In the genomic region with DNA sequence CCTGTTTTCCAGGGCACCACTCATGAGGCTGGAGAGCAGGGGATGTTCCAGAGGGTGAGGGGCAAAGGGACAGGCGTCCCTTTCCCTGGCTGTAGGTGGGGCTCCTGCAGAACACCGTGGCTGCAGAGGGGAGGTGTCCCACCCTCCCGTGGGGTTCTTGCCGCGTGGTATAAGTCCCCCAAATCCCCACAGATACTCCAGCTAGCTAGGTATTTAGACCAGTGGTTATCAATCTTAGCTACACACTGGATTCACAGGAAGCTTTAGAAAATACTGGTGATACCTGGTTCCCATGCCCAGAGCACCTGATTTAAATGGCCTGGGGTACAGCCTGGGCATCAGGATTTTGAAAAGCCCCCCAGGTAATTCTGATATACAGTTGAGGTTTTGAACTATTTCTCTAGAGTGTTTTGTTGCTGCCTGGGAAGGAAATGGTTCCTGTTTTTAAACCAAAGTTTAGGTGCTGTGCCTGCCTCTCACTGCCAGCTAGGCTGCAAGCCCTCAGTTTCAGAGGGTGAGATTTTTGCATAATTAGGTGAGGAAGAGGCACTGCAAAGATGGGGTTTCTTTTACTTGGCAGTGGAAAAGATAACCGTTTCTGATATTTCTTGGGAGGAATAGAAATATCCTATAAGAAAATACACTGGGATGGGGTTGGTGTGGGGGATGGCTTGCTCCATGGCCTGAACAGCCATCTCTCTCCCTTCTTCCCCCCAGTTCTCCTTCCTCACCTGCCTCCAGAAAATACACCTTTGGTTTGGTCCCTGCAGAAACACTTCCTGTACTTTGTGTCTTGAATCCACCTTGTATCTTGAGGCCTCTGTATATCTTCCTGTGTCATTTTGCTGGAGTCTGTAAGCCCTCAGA, we compare ENCODE assay signal across 8 cellular contexts. TPM values are rescaled to one million over a fixed set of nuclear protein-coding genes. Genes with fewer than 3 reads are reported as not detected.
DNase-seq lines count a peak whose midpoint lies in the region; ATAC-seq, FAIRE-seq and TF ChIP-seq lines count a peak whose summit lies in the region.

No MANE protein-coding gene starts in this region.

- no peak for TF ChIP-seq EP300 in GM12878 (IDR thresholded peaks at IDR 0.05; ENCODE audit: borderline replicate concordance in 1 of 2, control insufficient read depth in 1 of 2, low read depth in 2 of 2, low read length in 2 of 2)

- peak overlapping the region; percentile 95 for H3K4me3 Mint-ChIP-seq in CD8-positive, alpha-beta T cell
- peak overlapping the region; percentile 84 for H3K4me3 Mint-ChIP-seq in neural crest cell

- H3K36me3 Mint-ChIP-seq in CD8-positive, alpha-beta T cell, result peaks cover 62% of the 10 kb centered on the region
- H3K36me3 Mint-ChIP-seq in neural crest cell (ENCODE audit: low read depth), result no peaks in the 10 kb centered on the region

- H3K27ac ChIP-seq in CD8-positive, alpha-beta T cell (ENCODE audit: low read depth, low read length), result peak overlapping the region; percentile 81
- peak overlapping the region; percentile 98 for H3K27ac ChIP-seq in GM12878 (ENCODE audit: control insufficient read depth, insufficient read depth)

- no peak for TF ChIP-seq POLR2A in GM12878 (IDR thresholded peaks at IDR 0.05; ENCODE audit: low read depth, low read length)

- intact Hi-C loops in CD8-positive, alpha-beta T cell (cut with DNase I, micrococcal nuclease), result loop anchor here (1.0 to 5.0 kb wide), 4 partner anchors 20 to 363 kb away; partner anchors contain the start of genes FCMR (in 1 of the 2) and RASSF5 (in 1 of the 2)
- intact Hi-C loops in GM12878 (cut with micrococcal nuclease; ENCODE audit: unreplicated experiment), result loop anchor here (5.0 kb wide), 2 partner anchors 87 to 123 kb away; partner anchors contain the start of genes IKBKE and MAPKAPK2

- 1% methylated on average over 6 of the region's 6 CpGs for WGBS in GM12878 (ENCODE audit: insufficient coverage, insufficient replicate concordance, low lambda C conversion rate, missing lambda C conversion rate)

- H3K79me2 ChIP-seq in Loucy (ENCODE audit: insufficient read depth, low read length), result peaks cover 63% of the 10 kb centered on the region
- H3K79me2 ChIP-seq in GM12878 (ENCODE audit: control insufficient read depth, insufficient read depth, low read length), result peaks cover 81% of the 10 kb centered on the region

- H3K4me1 ChIP-seq in CD8-positive, alpha-beta T cell (ENCODE audit: insufficient read depth, low read length), result peaks cover 71% of the 10 kb centered on the region
- peaks cover 74% of the 10 kb centered on the region for H3K4me1 ChIP-seq in Loucy (ENCODE audit: insufficient read depth, low read length, poor library complexity, severe bottlenecking)
- peaks cover 58% of the 10 kb centered on the region for H3K4me1 ChIP-seq in GM12878 (ENCODE audit: control insufficient read depth, insufficient read depth, low read length)

- CTCF ChIA-PET in CD8-positive, alpha-beta T cell (lab: Charles Lee), result interaction anchor here (0.9 to 26.7 kb wide), 3 partner anchors 13 to 82 kb away, joined by 3 to 709 read pairs (median 35); no protein-coding TSS in a partner anchor
- CTCF ChIA-PET in GM12878 (lab: Yijun Ruan, JAX), result interaction anchor here (0.7 to 18.4 kb wide), 11 partner anchors 10 to 105 kb away, joined by 3 to 330 read pairs (median 4); no protein-coding TSS in a partner anchor

- no peaks in the 10 kb centered on the region for H3K9me3 Mint-ChIP-seq in CD8-positive, alpha-beta T cell
- no peaks in the 10 kb centered on the region for H3K9me3 Mint-ChIP-seq in neural crest cell

- no peaks in the 10 kb centered on the region for H3K9me2 ChIP-seq in Loucy (replicated peaks; ENCODE audit: low read depth, low read length)

- no peaks in the 10 kb centered on the region for H3K27me3 ChIP-seq in CD8-positive, alpha-beta T cell (ENCODE audit: insufficient read depth, low read length)
- H3K27me3 ChIP-seq in Loucy (ENCODE audit: insufficient read depth, low read length, poor library complexity, severe bottlenecking) (peaks cover 5% of the 10 kb centered on the region), GM12878 (replicated peaks in 1 of 2; ENCODE audit: control insufficient read depth in 2 of 2, insufficient read depth in 2 of 2, low read length in 1 of 2) (no peaks in the 10 kb centered on the region)

- no peaks in the 10 kb centered on the region for H3K27me3 Mint-ChIP-seq in CD8-positive, alpha-beta T cell (ENCODE audit: low read depth)
- peaks cover 25% of the 10 kb centered on the region for H3K27me3 Mint-ChIP-seq in neural crest cell (ENCODE audit: low read depth)

- no TSS peak for BruUV-seq in GM12878 (replicated peaks; lab: Mats Ljungman, UMichigan)

- H2AFZ ChIP-seq in Loucy (ENCODE audit: low read length), result no peak overlapping the region
- no peak overlapping the region for H2AFZ ChIP-seq in GM12878 (ENCODE audit: control insufficient read depth, low read depth, low read length)

- H3K36me3 ChIP-seq in CD8-positive, alpha-beta T cell (ENCODE audit: insufficient read depth, low read length), result peaks cover 21% of the 10 kb centered on the region
- H3K36me3 ChIP-seq in Loucy (ENCODE audit: insufficient read depth, low read length), result no peaks in the 10 kb centered on the region; the same call in 1 of the 2 replicates
- peaks cover 0 to 22% of the 10 kb centered on the region in 2 experiments; a peak in 2 of 4 replicates for H3K36me3 ChIP-seq in GM12878 (ENCODE audit: control insufficient read depth in 2 of 2, insufficient read depth in 2 of 2, low read length in 1 of 2)

- H3K4me2 ChIP-seq in Loucy (ENCODE audit: low read depth, low read length, poor library complexity, severe bottlenecking) (peak overlapping the region; percentile 92), GM12878 (ENCODE audit: control insufficient read depth, insufficient read depth) (peak overlapping the region; percentile 86)

- in situ Hi-C loops in GM12878 (cut with MboI), result no loop called here

- TF ChIP-seq RAD21 in GM12878 (IDR thresholded peaks at IDR 0.05; ENCODE audit: insufficient read depth, low read depth, low read length), result no peak

- TF ChIP-seq CTCF in CD8-positive, alpha-beta T cell (IDR thresholded peaks at IDR 0.05), result no peak
- TF ChIP-seq CTCF in Loucy (conservative IDR thresholded peaks at IDR 0.05; ENCODE audit: low read length) (no peak), GM12878 (IDR thresholded peaks at IDR 0.05 in 2 of 3, conservative IDR thresholded peaks at IDR 0.05 in 1 of 3; ENCODE audit: control insufficient read depth in 2 of 3, extremely low read depth in 1 of 3, insufficient read depth in 1 of 3, low read depth in 3 of 3, low read length in 3 of 3) (no peak), neural crest cell (conservative IDR thresholded peaks at IDR 0.05) (no peak), foreskin fibroblast (IDR thresholded peaks at IDR 0.05; ENCODE audit: low read depth, low read length) (no peak)

- DNase-seq in CD8-positive, alpha-beta T cell, result peak in 1 of 7 experiments; percentile 62
- DNase-seq in GM12878 (ENCODE audit: low read depth, low spot score) (no peak), neural crest cell (ENCODE audit: low read depth, low spot score) (no peak), foreskin fibroblast (no peak), DMS 273 (lab: John Stamatoyannopoulos, UW; ENCODE audit: unreplicated experiment) (no peak), NCI-H1436 (lab: John Stamatoyannopoulos, UW) (no peak)

- H3K9ac ChIP-seq in Loucy (ENCODE audit: low read depth, low read length, poor library complexity, severe bottlenecking) (peak overlapping the region; percentile 99), GM12878 (ENCODE audit: control insufficient read depth, insufficient read depth, low read length) (peak overlapping the region; percentile 98)

- peaks cover 80% of the 10 kb centered on the region for H3K4me1 Mint-ChIP-seq in CD8-positive, alpha-beta T cell (ENCODE audit: low read depth)
- peaks cover 46% of the 10 kb centered on the region for H3K4me1 Mint-ChIP-seq in neural crest cell

- peak overlapping the region; percentile 94 for H3K4me3 ChIP-seq in CD8-positive, alpha-beta T cell (ENCODE audit: low read depth, low read length)
- H3K4me3 ChIP-seq in Loucy (ENCODE audit: low read length, poor library complexity, severe bottlenecking), result peak overlapping the region; percentile 98
- H3K4me3 ChIP-seq in GM12878, result peak overlapping the region; percentile 95
- H3K4me3 ChIP-seq in foreskin fibroblast (ENCODE audit: low read depth in 1 of 2, low read length in 2 of 2), result no peak overlapping the region

- H3K27ac Mint-ChIP-seq in CD8-positive, alpha-beta T cell, result peak overlapping the region; percentile 95
- H3K27ac Mint-ChIP-seq in neural crest cell (ENCODE audit: unreplicated experiment), result no peak overlapping the region

- RAD21 ChIA-PET in GM12878 (lab: Charles Lee; ENCODE audit: unreplicated experiment), result interaction anchor here (0.6 to 9.0 kb wide), 9 partner anchors 14 to 88 kb away, joined by 3 to 95 read pairs (median 5); partner anchors contain the start of genes DYRK3, IKBKE and RASSF5

- no peak for FAIRE-seq in GM12878 (lab: Jason Lieb, UNC)

- no peak for ATAC-seq in CD8-positive, alpha-beta T cell
- ATAC-seq in GM12878 (no peak), HG02588 (IDR thresholded peaks at IDR 0.05; ENCODE audit: unreplicated experiment) (no peak)

- SMC1A ChIA-PET in GM12878 (lab: Charles Lee; ENCODE audit: uncharacterized antibody, unreplicated experiment), result interaction anchor here (0.7 to 21.1 kb wide), 9 partner anchors 8 to 91 kb away, joined by 3 to 476 read pairs (median 4); no protein-coding TSS in a partner anchor

- POLR2A ChIA-PET in CD8-positive, alpha-beta T cell (lab: Charles Lee), result interaction anchor here (0.5 to 17.2 kb wide), 8 partner anchors 9 to 358 kb away, joined by 3 to 320 read pairs (median 4); partner anchors contain the start of gene RASSF5
- POLR2A ChIA-PET in GM12878 (lab: Charles Lee), result interaction anchor here (1.1 to 9.0 kb wide), 6 partner anchors 10 to 56 kb away, joined by 3 to 117 read pairs (median 8); no protein-coding TSS in a partner anchor

- H3F3A ChIP-seq in Loucy (ENCODE audit: low read depth), result peaks cover 4% of the 10 kb centered on the region; the same call in 1 of the 2 replicates

- H3K9me3 ChIP-seq in CD8-positive, alpha-beta T cell (ENCODE audit: low read length), result no peaks in the 10 kb centered on the region
- H3K9me3 ChIP-seq in Loucy (ENCODE audit: insufficient read depth, low read depth, low read length), result no peaks in the 10 kb centered on the region
- no peaks in the 10 kb centered on the region for H3K9me3 ChIP-seq in GM12878 (replicated peaks; ENCODE audit: control insufficient read depth, insufficient read depth, low read length)

- H4K20me1 ChIP-seq in Loucy (ENCODE audit: insufficient read depth, low read length, poor library complexity, severe bottlenecking) (peaks cover 11% of the 10 kb centered on the region), GM12878 (ENCODE audit: control insufficient read depth, insufficient read depth) (0 out of 2 replicates have a peak, but pooled peaks cover 5% of the 10 kb centered on the region)

RNA-seq across cellular contexts. Expression of gene RASSF5, which starts 51.7 kb away (rescaled TPM):
- 100 to 1,000 TPM; 209 to 213 TPM for total RNA-seq in CD8-positive, alpha-beta T cell
- 56.7 and 60.6 TPM in 2 replicates for total RNA-seq in GM12878 (2013; cell fraction: nucleolus; rRNA removed)
- 64.1 and 68.2 TPM in 2 replicates for total RNA-seq in GM12878 (2014; rRNA removed)
- total RNA-seq in GM12878 (2014; rRNA removed; fragmentation: Illumina TruSeq; extraction: Trizol), result 48.5 and 49.2 TPM in 2 replicates
- total RNA-seq in GM12878 (2021), result 82.5 and 85.6 TPM in 2 replicates
- polyA plus RNA-seq in GM12878 (2011; ENCODE audit: low read depth), result 30.6 TPM
- 61.4 and 77.1 TPM in 2 replicates for polyA plus RNA-seq in GM12878 (2011; rRNA removed)
- 82.5 and 102 TPM in 2 replicates for polyA plus RNA-seq in GM12878 (2011; cell fraction: cytosol; rRNA removed)
- 114 and 118 TPM in 2 replicates for polyA plus RNA-seq in GM12878 (2011; cell fraction: nucleus; rRNA removed)
- polyA plus RNA-seq in GM12878 (2012), result 45.3 and 54.0 TPM in 2 replicates
- 79.7 and 89.6 TPM in 2 replicates for polyA plus RNA-seq in GM12878 (2014; fragmentation: Illumina TruSeq; extraction: Trizol)
- polyA plus RNA-seq in GM12878 (2014; fragmentation: Nextera tagmentation; extraction: Ambion mirVana), result 10 to 100 TPM; 14.0 to 25.4 TPM
- 71.3 and 74.2 TPM in 2 replicates for polyA plus RNA-seq in GM12878 (2014; rRNA removed)
- polyA plus RNA-seq in GM12878 (2016; fragmentation: Nextera tagmentation; extraction: Ambion mirVana), result 10 to 100 TPM; 63.2 to 69.5 TPM
- polyA minus RNA-seq in GM12878 (2011; rRNA and poly(A)+ RNA removed), result 118 and 125 TPM in 2 replicates
- 40.6 and 42.9 TPM in 2 replicates for polyA minus RNA-seq in GM12878 (2011; cell fraction: cytosol; rRNA and poly(A)+ RNA removed)
- polyA minus RNA-seq in GM12878 (2011; cell fraction: nucleus; rRNA and poly(A)+ RNA removed), result 46.9 and 71.1 TPM in 2 replicates
- 1.2 and 1.4 TPM in 2 replicates for total RNA-seq in neural crest cell

RNA-seq across cellular contexts. Expression of gene EIF2D, which starts 53.2 kb away (rescaled TPM):
- 10 to 100 TPM; 42.0 to 49.2 TPM for total RNA-seq in CD8-positive, alpha-beta T cell
- total RNA-seq in GM12878 (2013; cell fraction: nucleolus; rRNA removed), result 115 and 132 TPM in 2 replicates
- total RNA-seq in GM12878 (2014; rRNA removed) (88.8 and 91.6 TPM in 2 replicates), GM12878 (2014; rRNA removed; fragmentation: Illumina TruSeq; extraction: Trizol) (80.4 and 83.4 TPM in 2 replicates), GM12878 (2021) (74.0 and 76.6 TPM in 2 replicates), neural crest cell (37.5 and 38.2 TPM in 2 replicates)
- 49.2 TPM for polyA plus RNA-seq in GM12878 (2011; ENCODE audit: low read depth)
- polyA plus RNA-seq in GM12878 (2011; rRNA removed) (133 and 153 TPM in 2 replicates), GM12878 (2014; fragmentation: Illumina TruSeq; extraction: Trizol) (108 and 109 TPM in 2 replicates), GM12878 (2014; fragmentation: Nextera tagmentation; extraction: Ambion mirVana) (10 to 100 TPM; 65.4 to 77.5 TPM), GM12878 (2014; rRNA removed) (98.5 and 104 TPM in 2 replicates), GM12878 (2016; fragmentation: Nextera tagmentation; extraction: Ambion mirVana) (10 to 100 TPM; 65.2 to 74.8 TPM)
- polyA plus RNA-seq in GM12878 (2011; cell fraction: cytosol; rRNA removed), result 121 and 127 TPM in 2 replicates
- polyA plus RNA-seq in GM12878 (2011; cell fraction: nucleus; rRNA removed), result 149 and 172 TPM in 2 replicates
- 66.5 and 74.5 TPM in 2 replicates for polyA plus RNA-seq in GM12878 (2012)
- polyA minus RNA-seq in GM12878 (2011; rRNA and poly(A)+ RNA removed), result 93.0 and 112 TPM in 2 replicates
- polyA minus RNA-seq in GM12878 (2011; cell fraction: cytosol; rRNA and poly(A)+ RNA removed), result 26.6 and 32.7 TPM in 2 replicates
- 34.8 and 42.0 TPM in 2 replicates for polyA minus RNA-seq in GM12878 (2011; cell fraction: nucleus; rRNA and poly(A)+ RNA removed)

Comparison
In these comparisons a context has a peak if more than half of its experiments do, and no peak if none do; other contexts are left out.
1. H3K4me3 ChIP-seq: peak in CD8-positive, alpha-beta T cell (single experiment), Loucy (single experiment) and GM12878 (single experiment); none in foreskin fibroblast (0 of 2).
2. RNA of gene RASSF5, which starts 51.7 kb away (total RNA-seq): 209 to 213 TPM in CD8-positive, alpha-beta T cell and 48.5 to 85.6 TPM in GM12878; 1.2 to 1.4 TPM in neural crest cell; every median in the first group is over 10 times any median in the second.